In the genomic region with DNA sequence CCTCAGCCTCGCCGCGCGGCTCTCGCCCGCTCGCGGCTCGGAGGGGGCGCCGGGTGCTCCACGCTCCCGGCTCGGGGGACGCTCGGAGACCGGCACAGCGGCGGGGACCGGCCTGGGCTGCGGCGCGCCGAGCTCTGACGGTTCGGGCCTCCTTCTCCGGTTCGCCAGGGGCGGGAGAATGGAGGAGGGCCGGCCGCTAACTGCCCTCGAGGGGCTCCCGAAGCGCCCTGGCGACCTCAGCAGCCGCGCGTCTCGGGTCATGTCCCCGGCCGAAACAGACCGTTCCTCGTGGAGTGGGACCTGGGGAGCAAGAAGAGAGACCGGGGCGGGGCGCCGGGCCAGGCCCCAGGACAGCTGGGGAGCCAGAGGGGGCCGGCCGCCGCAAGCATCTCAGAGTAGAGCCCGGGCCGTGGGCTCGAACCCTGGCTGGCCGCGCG, we compare ENCODE assay signal across 10 cellular contexts. TPM values are rescaled to one million over a fixed set of nuclear protein-coding genes. Genes with fewer than 3 reads are reported as not detected.
DNase-seq lines count a peak whose midpoint lies in the region; ATAC-seq, FAIRE-seq and TF ChIP-seq lines count a peak whose summit lies in the region.
"Had no signal": no experiment of that assay in that cellular context is flagged by ENCODE, and none has a peak within 500 bp of the region (broad histone marks: within the 10 kb centered on the region; RNA-seq: fewer than 3 reads in every experiment).

No MANE protein-coding gene starts in this region.

- H3F3A ChIP-seq in GM23248 (ENCODE audit: insufficient read depth): no peaks in the 10 kb centered on the region

- no peak overlapping the region for H3K27ac Mint-ChIP-seq in T-helper 17 cell

- H3K27ac ChIP-seq in GM23248 (no peak overlapping the region), keratinocyte (ENCODE audit: control insufficient read depth, insufficient read depth, low read length) (no peak overlapping the region), testis (no peak overlapping the region)

- H3K4me1 ChIP-seq in GM23248 (ENCODE audit: insufficient read depth) (no peaks in the 10 kb centered on the region), keratinocyte (ENCODE audit: control insufficient read depth, extremely low read depth, insufficient read depth, low read length) (peaks cover 4% of the 10 kb centered on the region), testis (peaks cover 3% of the 10 kb centered on the region)

- H4K20me1 ChIP-seq in GM23248 (ENCODE audit: insufficient read depth): no peaks in the 10 kb centered on the region
- H4K20me1 ChIP-seq in keratinocyte (ENCODE audit: control insufficient read depth, extremely low read depth, insufficient read depth, low read length): peaks cover 4% of the 10 kb centered on the region

- H3K4me2 ChIP-seq in GM23248 (ENCODE audit: unreplicated experiment) (no peak overlapping the region), keratinocyte (ENCODE audit: control insufficient read depth, extremely low read depth, insufficient read depth, low read depth, low read length) (peak overlapping the region; percentile 22)

- no peak for TF ChIP-seq POLR2A in testis (IDR thresholded peaks at IDR 0.05)

- H3K4me3 Mint-ChIP-seq in T-helper 17 cell: peak overlapping the region; percentile 36

- TF ChIP-seq CTCF in keratinocyte (optimal IDR thresholded peaks at IDR 0.05 in 1 of 3, IDR thresholded peaks at IDR 0.05 in 1 of 3, conservative IDR thresholded peaks at IDR 0.05 in 1 of 3; ENCODE audit: extremely low read depth in 1 of 3, insufficient read depth in 2 of 3, low read length in 3 of 3) (no peak), testis (IDR thresholded peaks at IDR 0.05) (no peak)

- no peaks in the 10 kb centered on the region for H3K79me2 ChIP-seq in GM23248 (ENCODE audit: insufficient read depth)
- no peaks in the 10 kb centered on the region for H3K79me2 ChIP-seq in keratinocyte (ENCODE audit: control insufficient read depth, insufficient read depth, low read length)

- H3K36me3 ChIP-seq in GM23248 (ENCODE audit: low read depth) (no peaks in the 10 kb centered on the region), keratinocyte (ENCODE audit: control insufficient read depth in 2 of 2, extremely low read depth in 1 of 2, insufficient read depth in 2 of 2, low read length in 2 of 2) (no peaks in the 10 kb centered on the region), testis (ENCODE audit: low read depth, missing control alignments) (no peaks in the 10 kb centered on the region)

- no peaks in the 10 kb centered on the region for H3K9me1 ChIP-seq in keratinocyte (ENCODE audit: control insufficient read depth, extremely low read depth, insufficient read depth, low read length)

- WGBS in GM23248 (ENCODE audit: low coverage in 1 of 2, low lambda C conversion rate in 2 of 2, missing lambda C conversion rate in 2 of 2), 2 experiments: 1 to 2% methylated on average over 35 to 48 of the region's 56 CpGs
- WGBS in testis, 2 donors: 0 to 1% methylated on average over 3 to 26 of the region's 56 CpGs

- in situ Hi-C loops in GM23248 (cut with MboI): no loop called here

- FAIRE-seq in keratinocyte (lab: Jason Lieb, UNC): no peak
- FAIRE-seq: islet of Langerhans had no signal

- H3K27me3 ChIP-seq in GM23248 (replicated peaks; ENCODE audit: insufficient read depth): peaks cover 52% of the 10 kb centered on the region
- peaks cover 80% of the 10 kb centered on the region for H3K27me3 ChIP-seq in keratinocyte (ENCODE audit: control insufficient read depth, extremely low read depth, insufficient read depth, low read length)
- no peaks in the 10 kb centered on the region for H3K27me3 ChIP-seq in testis

- no peak for ATAC-seq in T-helper 17 cell
- ATAC-seq in HG02970 (IDR thresholded peaks at IDR 0.05; ENCODE audit: low FRiP score, unreplicated experiment): no peak

- peaks cover 75% of the 10 kb centered on the region for H3K27me3 Mint-ChIP-seq in T-helper 17 cell

- H3K4me3 ChIP-seq in GM23248 (peak overlapping the region; percentile 48; the same call in 1 of the 2 replicates), keratinocyte (ENCODE audit: control insufficient read depth in 2 of 3, extremely low read depth in 1 of 3, insufficient read depth in 2 of 3, low read depth in 1 of 3, low read length in 3 of 3) (no peak overlapping the region), testis (peak overlapping the region; percentile 58 to 64)

- H2AFZ ChIP-seq in GM23248 (peak overlapping the region; percentile 55), keratinocyte (ENCODE audit: control insufficient read depth, low read length) (no peak overlapping the region)

- H3K36me3 Mint-ChIP-seq in T-helper 17 cell (ENCODE audit: low read depth): peaks cover 12% of the 10 kb centered on the region

- H3K9ac ChIP-seq in GM23248: no peak overlapping the region
- no peak overlapping the region for H3K9ac ChIP-seq in keratinocyte (ENCODE audit: control insufficient read depth, extremely low read depth, insufficient read depth, low read length)

- dilution Hi-C loops in keratinocyte (cut with MboI; ENCODE audit: extremely low pct_ligation_motif_present, low sequenced_read_pairs): no loop called here

- H3K4me1 Mint-ChIP-seq in T-helper 17 cell: peaks cover 6% of the 10 kb centered on the region

- DNase-seq in GM23248 (peak; percentile 18), T-helper 17 cell (no peak), keratinocyte (ENCODE audit: low read depth, low spot score) (no peak), testis (no peak), EL (no peak)
- DNase-seq in effector CD8-positive, alpha-beta T cell (lab: John Stamatoyannopoulos, UW): no peak
- DNase-seq: activated effector memory CD4-positive, alpha-beta T cell treated with Interleukin-2 at 50 U/mL for 16 hours; NCI-H2107 had no signal

- intact Hi-C loops in testis (cut with DNase I; ENCODE audit: low total_unique reads): no loop called here

- no peaks in the 10 kb centered on the region for H3K9me3 ChIP-seq in GM23248 (ENCODE audit: low read depth)
- no peaks in the 10 kb centered on the region for H3K9me3 ChIP-seq in T-helper 17 cell (ENCODE audit: control insufficient read depth, low read length, poor library complexity, severe bottlenecking)
- no peaks in the 10 kb centered on the region for H3K9me3 ChIP-seq in keratinocyte (ENCODE audit: control insufficient read depth, low read depth, low read length)
- no peaks in the 10 kb centered on the region for H3K9me3 ChIP-seq in testis

- H3K9me2 ChIP-seq in GM23248 (ENCODE audit: insufficient read depth): no peaks in the 10 kb centered on the region

RNA-seq across cellular contexts. Expression of gene GRID1, which starts 0.3 kb away (rescaled TPM):
- not detected in 2 replicates for total RNA-seq in GM23248 (2014; rRNA removed; shearing (Covaris generic))
- polyA plus RNA-seq in GM23248 (2016; fragmentation: Nextera tagmentation; extraction: Ambion mirVana) (not detected in 2 replicates), keratinocyte (0.01 to 0.03 TPM (median 0.03 TPM) in 3 replicates), testis (ENCODE audit: insufficient read depth, low read depth, low replicate concordance) (7.4 TPM)
- total RNA-seq in T-helper 17 cell (not detected), testis (10 to 100 TPM in 1 of 2 donors, 1 to 10 TPM in 1; 8.1 to 16.7 TPM)
- polyA plus RNA-seq in keratinocyte (2011; ENCODE audit: low read depth): 0.14 TPM
- polyA plus RNA-seq in keratinocyte (2011; cell fraction: cytosol; rRNA removed): 0.06 TPM in 2 replicates
- 0.04 TPM in 1 of 2 replicates, not detected in the other for polyA plus RNA-seq in keratinocyte (2011; cell fraction: nucleus; rRNA removed)
- polyA plus RNA-seq in keratinocyte (2012; ENCODE audit: low replicate concordance): 0.49 TPM in 1 of 2 replicates, not detected in the other
- polyA minus RNA-seq in keratinocyte: 0.20 to 0.98 TPM in 2 of 3 replicates, not detected in the other
- not detected for polyA minus RNA-seq in keratinocyte (2011; cell fraction: cytosol; rRNA and poly(A)+ RNA removed)
- polyA minus RNA-seq in keratinocyte (2011; cell fraction: nucleus; rRNA and poly(A)+ RNA removed): 0.16 and 0.42 TPM in 2 replicates

Comparison
In these comparisons a context has a peak if more than half of its experiments do, and no peak if none do; other contexts are left out.
1. H3K4me3 ChIP-seq: peak in GM23248 (single experiment) and testis (2 of 2); none in keratinocyte (0 of 3).